8 cellular contexts compared by ENCODE assay signal in genomic region chr16:68447721-68448359, GRCh38. TPM values are rescaled to one million over a fixed set of nuclear protein-coding genes. Genes with fewer than 3 reads are reported as not detected.
DNase-seq lines count a peak whose midpoint lies in the region; ATAC-seq and TF ChIP-seq lines count a peak whose summit lies in the region.

No MANE protein-coding gene starts in this region.

- H3K27ac Mint-ChIP-seq in activated naive CD4-positive, alpha-beta T cell treated with anti-CD3 and anti-CD28 coated beads, Interleukin-2, amount 10 ng/mL, durations not matched to agents 7 days and 5 days: no peak overlapping the region

- H3K4me3 Mint-ChIP-seq in activated naive CD4-positive, alpha-beta T cell treated with anti-CD3 and anti-CD28 coated beads, Interleukin-2, amount 10 ng/mL, durations not matched to agents 7 days and 5 days: peak overlapping the region; percentile 55

- ATAC-seq in HG03354 (IDR thresholded peaks at IDR 0.05; ENCODE audit: poor library complexity, severe bottlenecking, unreplicated experiment): peak; percentile 33
- no peak for ATAC-seq in right lobe of liver
- no peak for ATAC-seq in upper lobe of right lung

- H3K36me3 Mint-ChIP-seq in activated naive CD4-positive, alpha-beta T cell treated with anti-CD3 and anti-CD28 coated beads, Interleukin-2, amount 10 ng/mL, durations not matched to agents 7 days and 5 days: no peaks in the 10 kb centered on the region

- no peaks in the 10 kb centered on the region for H3K9me3 ChIP-seq in ascending aorta
- H3K9me3 ChIP-seq in right lobe of liver: no peaks in the 10 kb centered on the region
- no peaks in the 10 kb centered on the region for H3K9me3 ChIP-seq in upper lobe of right lung

- no peaks in the 10 kb centered on the region for H3K36me3 ChIP-seq in ascending aorta
- H3K36me3 ChIP-seq in right lobe of liver: no peaks in the 10 kb centered on the region
- no peaks in the 10 kb centered on the region for H3K36me3 ChIP-seq in upper lobe of right lung

- no peak overlapping the region for H3K27ac ChIP-seq in ascending aorta
- H3K27ac ChIP-seq in right lobe of liver: no peak overlapping the region
- no peak overlapping the region for H3K27ac ChIP-seq in upper lobe of right lung

- H3K27me3 Mint-ChIP-seq in activated naive CD4-positive, alpha-beta T cell treated with anti-CD3 and anti-CD28 coated beads, Interleukin-2, amount 10 ng/mL, durations not matched to agents 7 days and 5 days: peaks cover 65% of the 10 kb centered on the region

- DNase-seq in activated naive CD4-positive, alpha-beta T cell treated with anti-CD3 and anti-CD28 coated beads, Interleukin-2, amount 10 ng/mL, durations not matched to agents 7 days and 5 days: no peak
- no peak for DNase-seq in activated naive CD4-positive, alpha-beta T cell (lab: John Stamatoyannopoulos, UW)
- no peak for DNase-seq in ascending aorta (ENCODE audit: low spot score in 2 of 2)
- DNase-seq in right lobe of liver: peak in 2 of 3 donors; percentile 23 to 61
- no peak for DNase-seq in upper lobe of right lung
- DNase-seq in stimulated activated CD4-positive, alpha-beta T cell treated with anti-CD3 and anti-CD28 coated beads, Interleukin-2, amount 100 ng/mL, for 24 hours: no peak
- no peak for DNase-seq in HPDE6-E6E7 (ENCODE audit: extremely low spot score)

- H3K4me1 Mint-ChIP-seq in activated naive CD4-positive, alpha-beta T cell treated with anti-CD3 and anti-CD28 coated beads, Interleukin-2, amount 10 ng/mL, durations not matched to agents 7 days and 5 days: peaks cover 18% of the 10 kb centered on the region

- H3K27me3 ChIP-seq in ascending aorta (peaks cover 2% of the 10 kb centered on the region), right lobe of liver (no peaks in the 10 kb centered on the region), upper lobe of right lung (peaks cover 7% of the 10 kb centered on the region)

- no peak for TF ChIP-seq POLR2A in right lobe of liver (IDR thresholded peaks at IDR 0.05)

- H3K4me3 ChIP-seq in ascending aorta: peak overlapping the region; percentile 54 to 57
- H3K4me3 ChIP-seq in right lobe of liver: peak overlapping the region; percentile 30 to 53 (median 49)
- peak overlapping the region; percentile 53 for H3K4me3 ChIP-seq in upper lobe of right lung

- H3K4me1 ChIP-seq in ascending aorta: peaks cover 7 to 16% of the 10 kb centered on the region in 2 donors
- H3K4me1 ChIP-seq in right lobe of liver: peaks cover 0 to 11% (median 5%) of the 10 kb centered on the region in 4 donors
- H3K4me1 ChIP-seq in upper lobe of right lung: peaks cover 18% of the 10 kb centered on the region

- no peaks in the 10 kb centered on the region for H3K9me3 Mint-ChIP-seq in activated naive CD4-positive, alpha-beta T cell treated with anti-CD3 and anti-CD28 coated beads, Interleukin-2, amount 10 ng/mL, durations not matched to agents 7 days and 5 days

- intact Hi-C loops in ascending aorta (cut with DNase I) (no loop called here), right lobe of liver (cut with DNase I) (loop anchor here in 1 of 2 donors (5.0 kb wide), 1 partner anchor 59 kb away; no protein-coding TSS in a partner anchor), upper lobe of right lung (cut with DNase I) (no loop called here)

- TF ChIP-seq CTCF in ascending aorta (IDR thresholded peaks at IDR 0.05): no peak
- no peak for TF ChIP-seq CTCF in right lobe of liver (IDR thresholded peaks at IDR 0.05)
- no peak for TF ChIP-seq CTCF in upper lobe of right lung (IDR thresholded peaks at IDR 0.05)

- CTCF ChIA-PET in activated naive CD4-positive, alpha-beta T cell treated with anti-CD3 and anti-CD28 coated beads, Interleukin-2, amount 10 ng/mL, durations not matched to agents 7 days and 5 days (lab: Charles Lee): interaction anchor here (0.6 kb wide), 1 partner anchor 676 kb away, joined by 3 read pairs; no protein-coding TSS in a partner anchor

- 3% methylated on average over 15 of the region's 35 CpGs for WGBS in right lobe of liver (ENCODE audit: insufficient coverage, low coverage, low lambda C conversion rate, missing lambda C conversion rate)

RNA-seq across cellular contexts. Expression of gene SMPD3, which starts 0.5 kb away (rescaled TPM):
- not detected for total RNA-seq in ascending aorta
- total RNA-seq in right lobe of liver: 10 to 100 TPM in 2 of 6 experiments, 1 to 10 TPM in 2, under 1 TPM in 2; 0.18 to 27.2 (median 5.0) TPM
- 5.6 TPM for total RNA-seq in upper lobe of right lung

Comparison
In these comparisons a context has a peak if more than half of its experiments do, and no peak if none do; other contexts are left out.
1. DNase-seq: peak in right lobe of liver (2 of 3); none in activated naive CD4-positive, alpha-beta T cell treated with anti-CD3 and anti-CD28 coated beads, Interleukin-2, amount 10 ng/mL, durations not matched to agents 7 days and 5 days (single experiment), activated naive CD4-positive, alpha-beta T cell (0 of 4), ascending aorta (0 of 2), upper lobe of right lung (single experiment), stimulated activated CD4-positive, alpha-beta T cell treated with anti-CD3 and anti-CD28 coated beads, Interleukin-2, amount 100 ng/mL, for 24 hours (0 of 2) and HPDE6-E6E7 (single experiment).
2. Peak in every context shown above with its lines, with median percentiles within 50 percentile points of each other: H3K4me3 ChIP-seq.